Comparison of ENCODE assay signal across 25 cellular contexts in genomic region chr1:23481026-23481597, GRCh38. TPM values are rescaled to one million over a fixed set of nuclear protein-coding genes. Genes with fewer than 3 reads are reported as not detected.
DNase-seq lines count a peak whose midpoint lies in the region; ATAC-seq and TF ChIP-seq lines count a peak whose summit lies in the region.
"Had no signal": no experiment of that assay in that cellular context is flagged by ENCODE, and none has a peak within 500 bp of the region (broad histone marks: within the 10 kb centered on the region; RNA-seq: fewer than 3 reads in every experiment).

No MANE protein-coding gene starts in this region.

- TF ChIP-seq POLR2A in IMR-90 (IDR thresholded peaks at IDR 0.05; ENCODE audit: low read depth, low read length) = no peak

- H3K4me1 Mint-ChIP-seq in immature natural killer cell = peaks cover 14% of the 10 kb centered on the region in 2 donors

- no peak overlapping the region for H2BK120ac ChIP-seq in IMR-90 (ENCODE audit: low read depth, low read length)

- TF ChIP-seq CTCF in IMR-90 (conservative IDR thresholded peaks at IDR 0.05; ENCODE audit: low read depth, low read length) (no peak), fibroblast of the aortic adventitia (IDR thresholded peaks at IDR 0.05; ENCODE audit: insufficient read depth, low read length) (no peak), psoas muscle (IDR thresholded peaks at IDR 0.05) (no peak)

- no peak for TF ChIP-seq RAD21 in IMR-90 (IDR thresholded peaks at IDR 0.05; ENCODE audit: low read length)

- no peak overlapping the region for H2BK20ac ChIP-seq in IMR-90 (ENCODE audit: low read depth, low read length)

- peaks cover 8% of the 10 kb centered on the region; the same call in 1 of the 2 replicates for H4K20me1 ChIP-seq in BLaER1
- peaks cover 4% of the 10 kb centered on the region; the same call in 1 of the 2 replicates for H4K20me1 ChIP-seq in IMR-90 (ENCODE audit: insufficient read depth, low read length)

- no peak overlapping the region for H3K14ac ChIP-seq in IMR-90 (replicated peaks; ENCODE audit: low read depth, low read length)

- H3K36me3 ChIP-seq in BLaER1 = no peaks in the 10 kb centered on the region
- H3K36me3 ChIP-seq in IMR-90 (ENCODE audit: control insufficient read depth, insufficient read depth, low read length) = 0 out of 2 replicates have a peak, but pooled peaks cover 1% of the 10 kb centered on the region
- no peaks in the 10 kb centered on the region for H3K36me3 ChIP-seq in psoas muscle (ENCODE audit: insufficient read depth in 1 of 2, low read depth in 1 of 2)
- H3K36me3 ChIP-seq: BE2C, breast epithelium, Peyer's patch, uterus had no signal

- H3K9me3 Mint-ChIP-seq in immature natural killer cell = no peaks in the 10 kb centered on the region
- H3K9me3 Mint-ChIP-seq: activated CD4-positive, alpha-beta T cell treated with anti-CD3 and anti-CD28 coated beads, Interleukin-2, amount 10 ng/mL, durations not matched to agents 7 days and 5 days; activated naive CD4-positive, alpha-beta T cell treated with anti-CD3 and anti-CD28 coated beads, Interleukin-2, amount 50 U/mL, for 72 hours; H9; T-cell; WTC11 had no signal

- H2BK15ac ChIP-seq in IMR-90 (ENCODE audit: low read depth, low read length) = no peak overlapping the region

- H3K4me3 ChIP-seq in BLaER1 = no peak overlapping the region
- no peak overlapping the region for H3K4me3 ChIP-seq in IMR-90 (ENCODE audit: insufficient read depth, low read depth, low read length)
- H3K4me3 ChIP-seq in fibroblast of the aortic adventitia (ENCODE audit: low read depth, low read length) = peak overlapping the region; percentile 16
- peak overlapping the region; percentile 9 for H3K4me3 ChIP-seq in psoas muscle
- H3K4me3 ChIP-seq: Peyer's patch, testis, uterus had no signal

- dilution Hi-C loops in IMR-90 (cut with HindIII; ENCODE audit: low sequenced_read_pairs, unreplicated experiment) = no loop called here

- H3K9ac ChIP-seq in BLaER1 = no peak overlapping the region
- no peak overlapping the region for H3K9ac ChIP-seq in IMR-90 (ENCODE audit: low read depth, low read length)

- H3K4me2 ChIP-seq in BLaER1 = peak overlapping the region; percentile 19; the same call in 1 of the 2 replicates
- H3K4me2 ChIP-seq in IMR-90 (ENCODE audit: low read depth, low read length) = no peak overlapping the region; the same call in 1 of the 2 replicates

- no peak overlapping the region for H3K27ac Mint-ChIP-seq in immature natural killer cell
- H3K27ac Mint-ChIP-seq: activated CD4-positive, alpha-beta T cell treated with anti-CD3 and anti-CD28 coated beads, Interleukin-2, amount 10 ng/mL, durations not matched to agents 7 days and 5 days; activated naive CD4-positive, alpha-beta T cell treated with anti-CD3 and anti-CD28 coated beads, Interleukin-2, amount 50 U/mL, for 72 hours; H9; T-cell had no signal

- BruUV-seq in IMR-90 (replicated peaks; lab: Mats Ljungman, UMichigan) = no TSS peak

- in situ Hi-C loops in IMR-90 (cut with MboI; ENCODE audit: low sequenced_read_pairs) = no loop called here

- no peak overlapping the region for H2AK5ac ChIP-seq in IMR-90 (ENCODE audit: low read depth, low read length)

- H4K91ac ChIP-seq in IMR-90 (ENCODE audit: insufficient read depth, low read depth, low read length) = no peak overlapping the region

- H3K9me1 ChIP-seq in IMR-90 (ENCODE audit: insufficient read depth, low read length) = peaks cover 8% of the 10 kb centered on the region; the same call in 1 of the 2 replicates

- DNase-seq in IMR-90 = no peak
- DNase-seq in fibroblast of the aortic adventitia (ENCODE audit: low read depth) = no peak
- no peak for DNase-seq in psoas muscle
- DNase-seq in immature natural killer cell = no peak
- DNase-seq: ACHN; activated CD4-positive, alpha-beta T cell treated with anti-CD3 and anti-CD28 coated beads, Interleukin-2, amount 10 ng/mL, durations not matched to agents 7 days and 5 days; activated effector memory CD4-positive, alpha-beta T cell treated with Interleukin-2 at 50 U/mL for 16 hours; BE2C; H9; NCI-H1694; NCI-H446; NCI-H748 treated with DMSO at 0.1 percent for 48 hours; Peyer's patch; stimulated activated CD4-positive, alpha-beta T cell treated with anti-CD3 and anti-CD28 coated beads, Interleukin-1b, Interleukin-23, amount 100 ng/mL, for 48 hours; stimulated activated naive CD8-positive, alpha-beta T cell treated with anti-CD3 and anti-CD28 coated beads, Interleukin-15, Interleukin-2, amounts not matched to agents 100 U/mL and 50 U/mL, for 24 hours; T-cell; testis; uterus had no signal

- H3K4ac ChIP-seq in IMR-90 (ENCODE audit: low read depth, low read length) = no peak overlapping the region

- intact Hi-C loops in IMR-90 (cut with micrococcal nuclease) = loop anchor here (5.0 kb wide), 1 partner anchor 139 kb away; the partner anchor contains the start of gene HNRNPR
- intact Hi-C loops in psoas muscle (cut with DNase I) = loop anchor here in 1 of 2 donors (10.0 kb wide), 1 partner anchor 136 kb away; the partner anchor contains the start of gene HNRNPR

- POLR2A ChIA-PET in IMR-90 (lab: Charles Lee; ENCODE audit: unreplicated experiment) = no interaction called here

- no peak overlapping the region for H4K8ac ChIP-seq in IMR-90 (ENCODE audit: low read depth in 2 of 2, low read length in 2 of 2)

- H2AK9ac ChIP-seq in IMR-90 (replicated peaks; ENCODE audit: low read depth, low read length, poor library complexity) = no peak overlapping the region

- H3K27me3 ChIP-seq in BLaER1 = peaks cover 6% of the 10 kb centered on the region
- H3K27me3 ChIP-seq in IMR-90 (ENCODE audit: control insufficient read depth, insufficient read depth, low read length) = no peaks in the 10 kb centered on the region; the same call in 1 of the 2 replicates
- H3K27me3 ChIP-seq in psoas muscle (ENCODE audit: insufficient read depth in 3 of 3, low read length in 2 of 3) = no peaks in the 10 kb centered on the region
- H3K27me3 ChIP-seq: BE2C, breast epithelium, Peyer's patch, testis, uterus had no signal

- peaks cover 14 to 18% (median 17%) of the 10 kb centered on the region in 3 donors for H3K27me3 Mint-ChIP-seq in immature natural killer cell (ENCODE audit: low read depth in 3 of 3)

- ATAC-seq in IMR-90 (ENCODE audit: low read depth) (no peak), psoas muscle (no peak), HG03460 (IDR thresholded peaks at IDR 0.05; ENCODE audit: unreplicated experiment) (no peak), HG02885 (IDR thresholded peaks at IDR 0.05; ENCODE audit: poor library complexity, unreplicated experiment) (no peak)
- ATAC-seq: left lobe of liver; stimulated activated naive CD8-positive, alpha-beta T cell treated with anti-CD3 and anti-CD28 coated beads, Interleukin-15, Interleukin-2, amounts not matched to agents 100 U/mL and 50 U/mL, for 24 hours; T-cell; WTC11 had no signal

- no peak overlapping the region for H2BK5ac ChIP-seq in IMR-90 (ENCODE audit: low read depth, low read length, poor library complexity, severe bottlenecking)

- WGBS in IMR-90 (ENCODE audit: extremely low coverage in 2 of 2, insufficient read length in 1 of 2), 2 experiments = no CpG with 5 or more reads among the region's 7 CpGs
- 83 to 86% (median 84%) methylated on average over 7 of the region's 7 CpGs for WGBS in psoas muscle, 3 donors

- H3K4me1 ChIP-seq in BLaER1 (peaks cover 24% of the 10 kb centered on the region), IMR-90 (ENCODE audit: control insufficient read depth, insufficient read depth, low read length) (peaks cover 10% of the 10 kb centered on the region; the same call in 1 of the 2 replicates), psoas muscle (peaks cover 49% of the 10 kb centered on the region)
- H3K4me1 ChIP-seq: BE2C, breast epithelium, uterus had no signal

- H3K27ac ChIP-seq in BLaER1 (no peak overlapping the region), IMR-90 (ENCODE audit: insufficient read depth, low read length) (no peak overlapping the region), psoas muscle (peak overlapping the region; percentile 87)
- H3K27ac ChIP-seq: Peyer's patch, testis, uterus had no signal

- no peak overlapping the region for H4K5ac ChIP-seq in IMR-90 (ENCODE audit: low read depth, low read length)

- CTCF ChIA-PET in IMR-90 (lab: Yijun Ruan, JAX) = no interaction called here

- no peak overlapping the region for H3K4me3 Mint-ChIP-seq in immature natural killer cell
- H3K4me3 Mint-ChIP-seq: activated CD4-positive, alpha-beta T cell treated with anti-CD3 and anti-CD28 coated beads, Interleukin-2, amount 10 ng/mL, durations not matched to agents 7 days and 5 days had no signal

- H3K23ac ChIP-seq in IMR-90 (ENCODE audit: low read depth, low read length) = 0 out of 2 replicates have a peak overlapping the region, but pooled peaks have one; percentile 2

- no peak overlapping the region for H2AFZ ChIP-seq in IMR-90 (replicated peaks; ENCODE audit: low read length, poor library complexity)

- no peaks in the 10 kb centered on the region for H3K36me3 Mint-ChIP-seq in immature natural killer cell
- H3K36me3 Mint-ChIP-seq: activated naive CD4-positive, alpha-beta T cell treated with anti-CD3 and anti-CD28 coated beads, Interleukin-2, amount 50 U/mL, for 72 hours; T-cell; WTC11 had no signal

- peaks cover 15 to 56% of the 10 kb centered on the region in 2 experiments for H3K79me1 ChIP-seq in IMR-90 (ENCODE audit: low read depth in 1 of 2, low read length in 2 of 2)

- no peak overlapping the region for H3K56ac ChIP-seq in IMR-90 (ENCODE audit: extremely low read depth, insufficient read depth, low read length)

- H3K9me3 ChIP-seq in BLaER1 (no peaks in the 10 kb centered on the region), IMR-90 (ENCODE audit: control insufficient read depth, insufficient read depth, low read length) (no peaks in the 10 kb centered on the region), psoas muscle (no peaks in the 10 kb centered on the region)
- H3K9me3 ChIP-seq: BE2C, breast epithelium, Peyer's patch, testis, uterus had no signal

- no peak overlapping the region for H3K18ac ChIP-seq in IMR-90 (ENCODE audit: low read depth, low read length)

RNA-seq across cellular contexts. Expression of gene ASAP3, which starts 2.9 kb away (rescaled TPM):
- 15.3 and 18.6 TPM in 2 replicates for total RNA-seq in IMR-90 (2012; rRNA removed)
- 16.9 and 18.8 TPM in 2 replicates for polyA plus RNA-seq in IMR-90 (2012; rRNA removed)
- polyA plus RNA-seq in IMR-90 (2012; cell fraction: cytosol; rRNA removed) = 9.3 and 12.4 TPM in 2 replicates
- 89.7 and 93.0 TPM in 2 replicates for polyA plus RNA-seq in IMR-90 (2012; cell fraction: nucleus; rRNA removed; ENCODE audit: low replicate concordance)
- 46.9 and 65.3 TPM in 2 replicates for total RNA-seq in fibroblast of the aortic adventitia (ENCODE audit: low replicate concordance)
- 10 to 100 TPM; 37.9 to 68.0 (median 52.1) TPM for total RNA-seq in psoas muscle
- 10 to 100 TPM; 13.3 to 45.8 (median 33.6) TPM for polyA plus RNA-seq in psoas muscle
- not detected for polyA plus RNA-seq in immature natural killer cell

RNA-seq across cellular contexts. Expression of gene E2F2, which starts 49.9 kb away (rescaled TPM):
- 0.36 and 0.56 TPM in 2 replicates for total RNA-seq in IMR-90 (2012; rRNA removed)
- 0.39 and 0.51 TPM in 2 replicates for polyA plus RNA-seq in IMR-90 (2012; rRNA removed)
- 0.16 and 0.19 TPM in 2 replicates for polyA plus RNA-seq in IMR-90 (2012; cell fraction: cytosol; rRNA removed)
- polyA plus RNA-seq in IMR-90 (2012; cell fraction: nucleus; rRNA removed; ENCODE audit: low replicate concordance) = 0.55 and 0.63 TPM in 2 replicates
- total RNA-seq in fibroblast of the aortic adventitia (ENCODE audit: low replicate concordance) = 5.6 TPM in 1 of 2 replicates, not detected in the other
- total RNA-seq in psoas muscle = under 1 TPM in 3 of 4 donors, not detected in 1; 0.06 to 0.32 (median 0.17) TPM
- under 1 TPM in 2 of 3 donors, not detected in 1; 0.03 to 0.05 TPM for polyA plus RNA-seq in psoas muscle
- polyA plus RNA-seq in immature natural killer cell = 1 to 10 TPM in 2 of 3 donors, under 1 TPM in 1; 0.28 to 1.3 (median 1.2) TPM

RNA-seq across cellular contexts. Expression of gene TCEA3, which starts 56.6 kb away (rescaled TPM):
- total RNA-seq in IMR-90 (2012; rRNA removed) = 3.0 and 3.3 TPM in 2 replicates
- 5.4 and 6.3 TPM in 2 replicates for polyA plus RNA-seq in IMR-90 (2012; rRNA removed)
- 3.4 and 5.3 TPM in 2 replicates for polyA plus RNA-seq in IMR-90 (2012; cell fraction: cytosol; rRNA removed)
- polyA plus RNA-seq in IMR-90 (2012; cell fraction: nucleus; rRNA removed; ENCODE audit: low replicate concordance) = 6.6 and 11.2 TPM in 2 replicates
- total RNA-seq in fibroblast of the aortic adventitia (ENCODE audit: low replicate concordance) = 22.8 and 44.9 TPM in 2 replicates
- 100 to 1,000 TPM; 140 to 200 (median 170) TPM for total RNA-seq in psoas muscle
- 100 to 1,000 TPM in 2 of 3 donors, 10 to 100 TPM in 1; 70.2 to 301 (median 195) TPM for polyA plus RNA-seq in psoas muscle
- polyA plus RNA-seq in immature natural killer cell = 1 to 10 TPM in 2 of 3 donors, under 1 TPM in 1; 0.71 to 2.4 (median 1.1) TPM

Comparison
In these comparisons a context has a peak if more than half of its experiments do, and no peak if none do; other contexts are left out.
1. H3K4me3 ChIP-seq: peak in fibroblast of the aortic adventitia (single experiment) and psoas muscle (single experiment); none in BLaER1 (single experiment) and IMR-90 (single experiment).